In genomic region chr4:123546123-123546654, GRCh38 we compare ENCODE assay signal across 15 cellular contexts.
DNase-seq lines count a peak whose midpoint lies in the region; ATAC-seq and TF ChIP-seq lines count a peak whose summit lies in the region.
"Had no signal": no experiment of that assay in that cellular context is flagged by ENCODE, and none has a peak within 500 bp of the region (broad histone marks: within the 10 kb centered on the region; RNA-seq: fewer than 3 reads in every experiment).

No MANE protein-coding gene starts in this region.

- H3K9me3 Mint-ChIP-seq in GM23338 (peaks cover 8% of the 10 kb centered on the region; the same call in 1 of the 3 replicates), WTC11 (peaks cover 12% of the 10 kb centered on the region)
- H3K9me3 Mint-ChIP-seq: activated naive CD4-positive, alpha-beta T cell treated with anti-CD3 and anti-CD28 coated beads, Interleukin-2, amount 10 ng/mL, durations not matched to agents 7 days and 5 days had no signal

- no peak for ATAC-seq in GM23338
- ATAC-seq in WTC11 = no peak
- ATAC-seq in left colon = peak; percentile 68
- ATAC-seq: sciatic nerve had no signal

- peaks cover 37% of the 10 kb centered on the region for H3K4me1 Mint-ChIP-seq in GM23338
- peaks cover 48% of the 10 kb centered on the region for H3K4me1 Mint-ChIP-seq in WTC11
- H3K4me1 Mint-ChIP-seq: activated naive CD4-positive, alpha-beta T cell treated with anti-CD3 and anti-CD28 coated beads, Interleukin-2, amount 10 ng/mL, durations not matched to agents 7 days and 5 days had no signal

- H3K9me3 ChIP-seq in prostate gland = no peaks in the 10 kb centered on the region
- H3K9me3 ChIP-seq: BLaER1 had no signal

- no peaks in the 10 kb centered on the region for H3K9me2 ChIP-seq in GM23338 (ENCODE audit: insufficient read depth)

- no peaks in the 10 kb centered on the region for H3F3A ChIP-seq in GM23338 (replicated peaks; ENCODE audit: low read depth)

- intact Hi-C loops in left colon (cut with DNase I, micrococcal nuclease) = no loop called here
- intact Hi-C loops in prostate gland (cut with DNase I) = no loop called here

- POLR2A ChIA-PET in WTC11 (lab: Charles Lee) = no interaction called here

- no peaks in the 10 kb centered on the region for H4K20me1 ChIP-seq in GM23338 (replicated peaks; ENCODE audit: insufficient read depth)
- H4K20me1 ChIP-seq: BLaER1 had no signal

- H3K27me3 ChIP-seq in GM23338 (ENCODE audit: insufficient read depth) (no peaks in the 10 kb centered on the region), prostate gland (replicated peaks; ENCODE audit: insufficient read depth) (no peaks in the 10 kb centered on the region)
- H3K27me3 ChIP-seq: BLaER1, esophagus muscularis mucosa had no signal

- H3K4me1 ChIP-seq in GM23338 (ENCODE audit: insufficient read depth) (peaks cover 35% of the 10 kb centered on the region), prostate gland (replicated peaks) (peaks cover 9% of the 10 kb centered on the region)
- H3K4me1 ChIP-seq: BLaER1 had no signal

- no peaks in the 10 kb centered on the region for H3K36me3 ChIP-seq in GM23338 (ENCODE audit: insufficient read depth)
- H3K36me3 ChIP-seq in prostate gland = no peaks in the 10 kb centered on the region
- H3K36me3 ChIP-seq: BLaER1, esophagus muscularis mucosa had no signal

- peak overlapping the region; percentile 5; the same call in 1 of the 2 replicates for H2AFZ ChIP-seq in GM23338

- H3K4me3 Mint-ChIP-seq in GM23338 = no peak overlapping the region
- H3K4me3 Mint-ChIP-seq in WTC11 = no peak overlapping the region
- H3K4me3 Mint-ChIP-seq: activated naive CD4-positive, alpha-beta T cell treated with anti-CD3 and anti-CD28 coated beads, Interleukin-2, amount 10 ng/mL, durations not matched to agents 7 days and 5 days had no signal

- H3K27ac ChIP-seq in GM23338 (ENCODE audit: low read depth) (peak overlapping the region; percentile 56), prostate gland (peak overlapping the region; percentile 2 to 68)
- H3K27ac ChIP-seq: BLaER1 had no signal

- TF ChIP-seq POLR2A in prostate gland (IDR thresholded peaks at IDR 0.05) = no peak

- peak overlapping the region; percentile 19 for H3K4me2 ChIP-seq in GM23338
- H3K4me2 ChIP-seq: BLaER1 had no signal

- H3K4me3 ChIP-seq in GM23338 (no peak overlapping the region), prostate gland (no peak overlapping the region)
- H3K4me3 ChIP-seq: BLaER1, esophagus muscularis mucosa had no signal

- TF ChIP-seq CTCF in GM23338 (conservative IDR thresholded peaks at IDR 0.05; ENCODE audit: low read depth in 2 of 2) = no peak
- no peak for TF ChIP-seq CTCF in WTC11 (IDR thresholded peaks at IDR 0.05)
- TF ChIP-seq CTCF in prostate gland (IDR thresholded peaks at IDR 0.05) = no peak

- H3K79me2 ChIP-seq in GM23338 (replicated peaks; ENCODE audit: insufficient read depth) = no peaks in the 10 kb centered on the region

- H3K27me3 Mint-ChIP-seq in GM23338 (ENCODE audit: insufficient read depth, low read depth, poor library complexity) (peaks cover 8% of the 10 kb centered on the region), WTC11 (ENCODE audit: low read depth) (peaks cover 2% of the 10 kb centered on the region; the same call in 1 of the 2 replicates)
- H3K27me3 Mint-ChIP-seq: activated naive CD4-positive, alpha-beta T cell treated with anti-CD3 and anti-CD28 coated beads, Interleukin-2, amount 10 ng/mL, durations not matched to agents 7 days and 5 days had no signal

- WGBS in prostate gland = 41% methylated on average over 7 of the region's 7 CpGs

- H3K36me3 Mint-ChIP-seq in GM23338 (ENCODE audit: low read depth) (peaks cover 6% of the 10 kb centered on the region; the same call in 2 of the 3 replicates), WTC11 (peaks cover 11% of the 10 kb centered on the region)
- H3K36me3 Mint-ChIP-seq: activated naive CD4-positive, alpha-beta T cell treated with anti-CD3 and anti-CD28 coated beads, Interleukin-2, amount 10 ng/mL, durations not matched to agents 7 days and 5 days had no signal

- CTCF ChIA-PET in WTC11 (lab: Charles Lee) = interaction anchor here (1.3 kb wide), 1 partner anchor 18 kb away, joined by 7 read pairs; no protein-coding TSS in a partner anchor

- H3K27ac Mint-ChIP-seq in GM23338 (peak overlapping the region; percentile 92), WTC11 (peak overlapping the region; percentile 99)
- H3K27ac Mint-ChIP-seq: activated naive CD4-positive, alpha-beta T cell treated with anti-CD3 and anti-CD28 coated beads, Interleukin-2, amount 10 ng/mL, durations not matched to agents 7 days and 5 days had no signal

- no peak for DNase-seq in GM23338 (ENCODE audit: low spot score)
- no peak for DNase-seq in WTC11 (ENCODE audit: low spot score)
- peak in 1 of 2 donors; percentile 36 for DNase-seq in left colon
- DNase-seq in prostate gland (ENCODE audit: low spot score) = peak; percentile 10
- DNase-seq in activated CD4-positive, CD25-positive, alpha-beta regulatory T cell (lab: John Stamatoyannopoulos, UW) = no peak
- no peak for DNase-seq in HCEC 1CT
- DNase-seq in activated CD8-positive, alpha-beta memory T cell treated with anti-CD3 and anti-CD28 coated beads, Interleukin-2, amount 50 U/mL, for 48 hours = no peak
- no peak for DNase-seq in cortex of kidney (lab: John Stamatoyannopoulos, UW)
- DNase-seq: activated naive CD4-positive, alpha-beta T cell treated with anti-CD3 and anti-CD28 coated beads, Interleukin-2, amount 10 ng/mL, durations not matched to agents 7 days and 5 days; GF-D8; NCI-H1092; NCI-H524 had no signal

TF ChIP-seq in GM23338, 12 proteins besides CTCF, POLR2A, EP300 and RAD21 (continues in another document):
- TF ChIP-seq CREB1 (CRISPR knock-in tag; IDR thresholded peaks at IDR 0.05; ENCODE audit: low read depth) (no peak), ZNF331 (CRISPR knock-in tag; IDR thresholded peaks at IDR 0.05; ENCODE audit: low read depth) (no peak), EZH2phosphoT487 (IDR thresholded peaks at IDR 0.05; ENCODE audit: unreplicated experiment) (no peak)

TF ChIP-seq in WTC11, 78 proteins besides CTCF, POLR2A, EP300 and RAD21:
- TF ChIP-seq ZNF138 (CRISPR knock-in tag; conservative IDR thresholded peaks at IDR 0.05) (no peak), OVOL2 (CRISPR knock-in tag; IDR thresholded peaks at IDR 0.05; ENCODE audit: borderline replicate concordance) (no peak), SP1 (CRISPR knock-in tag; conservative IDR thresholded peaks at IDR 0.05) (no peak), FOXP1 (CRISPR knock-in tag; IDR thresholded peaks at IDR 0.05; ENCODE audit: borderline replicate concordance) (no peak), AR (CRISPR knock-in tag; IDR thresholded peaks at IDR 0.05) (no peak), NR1H2 (CRISPR knock-in tag; IDR thresholded peaks at IDR 0.05) (no peak), IRF1 (CRISPR knock-in tag; IDR thresholded peaks at IDR 0.05) (no peak), CDX4 (CRISPR knock-in tag; IDR thresholded peaks at IDR 0.05; ENCODE audit: borderline replicate concordance) (no peak), ZBTB21 (CRISPR knock-in tag; IDR thresholded peaks at IDR 0.05; ENCODE audit: borderline replicate concordance) (no peak), ZSCAN18 (CRISPR knock-in tag; IDR thresholded peaks at IDR 0.05) (no peak)
TF ChIP-seq in WTC11: peak in this region for 0.
